In the genomic region with DNA sequence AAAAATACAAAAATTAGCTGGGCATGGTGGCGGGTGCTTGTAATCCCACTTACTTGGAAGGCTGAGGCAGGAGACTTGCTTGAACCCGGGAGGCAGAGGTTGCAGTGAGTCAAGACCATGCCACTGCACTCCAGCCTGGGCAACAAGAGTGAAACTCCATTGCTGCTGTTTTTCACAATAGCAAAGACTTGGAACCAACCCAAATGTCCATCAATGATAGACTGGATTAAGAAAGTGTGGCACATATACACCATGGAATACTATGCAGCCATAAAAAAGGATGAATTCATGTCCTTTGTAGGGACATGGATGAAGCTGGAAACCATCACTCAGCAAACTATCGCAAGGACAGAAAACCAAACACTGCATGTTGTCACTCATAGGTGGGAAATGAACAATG, we compare ENCODE assay signal across 13 cellular contexts. TPM values are rescaled to one million over a fixed set of nuclear protein-coding genes. Genes with fewer than 3 reads are reported as not detected.
"Had no signal": no experiment of that assay in that cellular context is flagged by ENCODE, and none has a peak within 500 bp of the region (broad histone marks: within the 10 kb centered on the region; RNA-seq: fewer than 3 reads in every experiment).

No MANE protein-coding gene starts in this region.

RNA-seq across cellular contexts. Expression of a gene that starts 41.8 kb away (rescaled TPM):
- total RNA-seq: naive thymus-derived CD8-positive, alpha-beta T cell; neural crest cell; occipital lobe; osteoblast; osteocyte; posterior vena cava had no signal
- polyA plus RNA-seq: naive thymus-derived CD4-positive, alpha-beta T cell; naive thymus-derived CD8-positive, alpha-beta T cell had no signal

RNA-seq across cellular contexts. Expression of a gene that starts 50.3 kb away (rescaled TPM):
- total RNA-seq: naive thymus-derived CD4-positive, alpha-beta T cell; naive thymus-derived CD8-positive, alpha-beta T cell; occipital lobe; omental fat pad; osteoblast; osteocyte; posterior vena cava; pulmonary artery endothelial cell; sciatic nerve; sigmoid colon; smooth muscle cell; spleen had no signal
- polyA plus RNA-seq: naive thymus-derived CD4-positive, alpha-beta T cell; naive thymus-derived CD8-positive, alpha-beta T cell had no signal
